ENCODE assay signal across 29 cellular contexts in genomic region chr3:165619077-165619476, GRCh38.
A peak's percentile ranks its signal among the peaks of the same experiment; 100 is the strongest.
DNase-seq lines count a peak whose midpoint lies in the region; ATAC-seq and TF ChIP-seq lines count a peak whose summit lies in the region.
"Had no signal": no experiment of that assay in that cellular context is flagged by ENCODE, and none has a peak within 500 bp of the region (broad histone marks: within the 10 kb centered on the region; RNA-seq: fewer than 3 reads in every experiment).

No MANE protein-coding gene starts in this region.

- H3K4me3 ChIP-seq in SU-DHL-6 (ENCODE audit: insufficient read depth, low read length, poor library complexity, severe bottlenecking) (no peak overlapping the region), muscle layer of colon (ENCODE audit: low read depth in 1 of 2, low read length in 2 of 2) (no peak overlapping the region)
- H3K4me3 ChIP-seq: A549; BLaER1; BLaER1 treated with 17β-estradiol and CSF1 and Interleukin-3, amounts not matched to agents 10 nM and 100 nM had no signal

- peak overlapping the region; percentile 54 for H2AFZ ChIP-seq in SU-DHL-6 (ENCODE audit: low read depth, low read length, severe bottlenecking)

- no peaks in the 10 kb centered on the region for H4K20me1 ChIP-seq in SU-DHL-6 (ENCODE audit: low read depth, low read length)
- H4K20me1 ChIP-seq: BLaER1; BLaER1 treated with 17β-estradiol and CSF1 and Interleukin-3, amounts not matched to agents 10 nM and 100 nM had no signal

- no peaks in the 10 kb centered on the region for H3K27me3 ChIP-seq in SU-DHL-6 (ENCODE audit: low read length)
- no peaks in the 10 kb centered on the region for H3K27me3 ChIP-seq in muscle layer of colon (ENCODE audit: control insufficient read depth in 1 of 2, insufficient read depth in 2 of 2, low read length in 2 of 2)
- H3K27me3 ChIP-seq: BE2C; BLaER1; BLaER1 treated with 17β-estradiol and CSF1 and Interleukin-3, amounts not matched to agents 10 nM and 100 nM had no signal

- no peak overlapping the region for H3K27ac ChIP-seq in SU-DHL-6 (ENCODE audit: low read depth, low read length)
- peak overlapping the region; percentile 35 for H3K27ac ChIP-seq in muscle layer of colon (ENCODE audit: low read depth, low read length)
- H3K27ac ChIP-seq: 22Rv1; A549; BLaER1; BLaER1 treated with 17β-estradiol and CSF1 and Interleukin-3, amounts not matched to agents 10 nM and 100 nM; C4-2B had no signal

- H3K9me2 ChIP-seq in SU-DHL-6 (replicated peaks; ENCODE audit: insufficient read depth, low read length): no peaks in the 10 kb centered on the region

- no peaks in the 10 kb centered on the region for H3F3A ChIP-seq in SU-DHL-6 (ENCODE audit: insufficient read depth)

- no peak for DNase-seq in posterior cingulate gyrus
- DNase-seq: 8988T; ACHN; AML-193; BE2C; C1 segment of cervical spinal cord; Caco-2; Calu3; CD4-positive, alpha-beta memory T cell; CD4-positive, alpha-beta T cell; CD4-positive, CD25-positive, alpha-beta regulatory T cell; CD8-positive, alpha-beta memory T cell; CD8-positive, alpha-beta T cell; COR-L47; DMS 273 treated with DMSO at 0.1 percent for 48 hours; DMS153; DMS53; DMS79; DMS79 treated with DMSO at 0.1 percent for 48 hours; DND-41; EL had no signal

- TF ChIP-seq CTCF in SU-DHL-6 (IDR thresholded peaks at IDR 0.05; ENCODE audit: insufficient read depth, low read length, poor library complexity, severe bottlenecking): no peak

- no peaks in the 10 kb centered on the region for H3K9me3 ChIP-seq in SU-DHL-6 (ENCODE audit: insufficient read depth, low read length)
- H3K9me3 ChIP-seq in muscle layer of colon (ENCODE audit: low read length): peaks cover 4% of the 10 kb centered on the region
- H3K9me3 ChIP-seq: A549, BE2C, BLaER1, Caco-2 had no signal

- no peak overlapping the region for H3K4me2 ChIP-seq in SU-DHL-6 (ENCODE audit: low read depth, low read length, poor library complexity, severe bottlenecking)
- H3K4me2 ChIP-seq: A549; BLaER1; BLaER1 treated with 17β-estradiol and CSF1 and Interleukin-3, amounts not matched to agents 10 nM and 100 nM had no signal

- no peak for ATAC-seq in HG02840 (IDR thresholded peaks at IDR 0.05; ENCODE audit: low FRiP score, unreplicated experiment)
- ATAC-seq: A549; CD8-positive, alpha-beta T cell had no signal

- H3K36me3 ChIP-seq in SU-DHL-6 (ENCODE audit: low read length) (no peaks in the 10 kb centered on the region), muscle layer of colon (ENCODE audit: insufficient read depth, low read length) (no peaks in the 10 kb centered on the region)
- H3K36me3 ChIP-seq: BE2C; BLaER1; BLaER1 treated with 17β-estradiol and CSF1 and Interleukin-3, amounts not matched to agents 10 nM and 100 nM had no signal

- intact Hi-C loops in posterior cingulate gyrus (cut with DNase I): no loop called here

- no peak overlapping the region for H3K9ac ChIP-seq in SU-DHL-6 (ENCODE audit: low read length)
- no peak overlapping the region for H3K9ac ChIP-seq in muscle layer of colon (ENCODE audit: low read length)
- H3K9ac ChIP-seq: BLaER1; BLaER1 treated with 17β-estradiol and CSF1 and Interleukin-3, amounts not matched to agents 10 nM and 100 nM had no signal

- H3K4me1 ChIP-seq in muscle layer of colon (ENCODE audit: insufficient read depth, low read length): peaks cover 23% of the 10 kb centered on the region
- H3K4me1 ChIP-seq: A549; BE2C; BLaER1; BLaER1 treated with 17β-estradiol and CSF1 and Interleukin-3, amounts not matched to agents 10 nM and 100 nM; Caco-2 had no signal

- H3K79me2 ChIP-seq in SU-DHL-6 (ENCODE audit: insufficient read depth, low read length): no peaks in the 10 kb centered on the region
